2 cellular contexts compared by ENCODE assay signal in the genomic region with DNA sequence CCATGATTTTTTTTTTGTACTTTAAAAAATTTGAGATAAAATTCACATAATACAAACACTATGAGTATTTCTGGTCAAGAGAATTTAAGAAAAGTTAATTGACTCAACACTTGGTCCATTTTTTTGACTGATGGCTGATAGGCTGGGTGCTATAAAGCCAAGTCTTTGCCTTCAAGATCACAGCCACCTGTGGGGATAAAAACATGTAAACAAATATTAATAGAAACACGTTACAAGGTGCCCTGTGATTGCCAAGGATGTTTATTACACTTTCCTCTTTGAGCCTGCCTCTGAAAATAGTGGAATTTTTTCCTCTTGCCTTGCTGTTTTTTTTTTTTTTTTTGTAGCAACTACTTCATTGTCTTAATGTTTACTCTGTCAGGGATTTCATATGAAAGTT.
TF ChIP-seq lines count a peak whose summit lies in the region.

No MANE protein-coding gene starts in this region.

TF ChIP-seq in GM23338, 12 proteins besides CTCF, POLR2A, EP300 and RAD21 (continued from another document):
- no peak for TF ChIP-seq STAT1 (IDR thresholded peaks at IDR 0.05; ENCODE audit: unreplicated experiment)
- TF ChIP-seq ETS1 (IDR thresholded peaks at IDR 0.05), result no peak

TF ChIP-seq in WTC11, 78 proteins besides CTCF, POLR2A, EP300 and RAD21 (continued from another document):
- TF ChIP-seq STAT6 (CRISPR knock-in tag; conservative IDR thresholded peaks at IDR 0.05; ENCODE audit: low read depth) (no peak), USF1 (CRISPR knock-in tag; IDR thresholded peaks at IDR 0.05) (no peak), NR2C2 (CRISPR knock-in tag; IDR thresholded peaks at IDR 0.05) (no peak), RORB (CRISPR knock-in tag; IDR thresholded peaks at IDR 0.05) (no peak)
TF ChIP-seq in WTC11: peak in this region for 0.
